In genomic region chr17:21286066-21286770, GRCh38 we compare ENCODE assay signal across 1 cellular context.
TF ChIP-seq lines count a peak whose summit lies in the region.

No MANE protein-coding gene starts in this region.

TF ChIP-seq in A549, 52 proteins besides CTCF, POLR2A, EP300 and RAD21 (continued from another document):
- TF ChIP-seq GATA3 (IDR thresholded peaks at IDR 0.05; ENCODE audit: borderline replicate concordance) (peak; percentile 68), CEBPB (IDR thresholded peaks at IDR 0.05) (peak; percentile 95 to 98), NPAS2 (CRISPR knock-in tag; IDR thresholded peaks at IDR 0.05; ENCODE audit: borderline replicate concordance) (no peak), HOXA7 (CRISPR knock-in tag; IDR thresholded peaks at IDR 0.05) (no peak), PHF8 (IDR thresholded peaks at IDR 0.05; ENCODE audit: borderline replicate concordance, low read depth) (peak; percentile 12; the same call in 1 of the 2 replicates), JUNB (IDR thresholded peaks at IDR 0.05) (peak; percentile 78), SMC3 (IDR thresholded peaks at IDR 0.05) (0 out of 3 replicates have a peak, but pooled peaks have one; percentile 7), KDM1A (IDR thresholded peaks at IDR 0.05; ENCODE audit: low read depth) (no peak), MAFK (IDR thresholded peaks at IDR 0.05; ENCODE audit: partially characterized antibody) (peak; percentile 1)
- TF ChIP-seq, protein P1, sequence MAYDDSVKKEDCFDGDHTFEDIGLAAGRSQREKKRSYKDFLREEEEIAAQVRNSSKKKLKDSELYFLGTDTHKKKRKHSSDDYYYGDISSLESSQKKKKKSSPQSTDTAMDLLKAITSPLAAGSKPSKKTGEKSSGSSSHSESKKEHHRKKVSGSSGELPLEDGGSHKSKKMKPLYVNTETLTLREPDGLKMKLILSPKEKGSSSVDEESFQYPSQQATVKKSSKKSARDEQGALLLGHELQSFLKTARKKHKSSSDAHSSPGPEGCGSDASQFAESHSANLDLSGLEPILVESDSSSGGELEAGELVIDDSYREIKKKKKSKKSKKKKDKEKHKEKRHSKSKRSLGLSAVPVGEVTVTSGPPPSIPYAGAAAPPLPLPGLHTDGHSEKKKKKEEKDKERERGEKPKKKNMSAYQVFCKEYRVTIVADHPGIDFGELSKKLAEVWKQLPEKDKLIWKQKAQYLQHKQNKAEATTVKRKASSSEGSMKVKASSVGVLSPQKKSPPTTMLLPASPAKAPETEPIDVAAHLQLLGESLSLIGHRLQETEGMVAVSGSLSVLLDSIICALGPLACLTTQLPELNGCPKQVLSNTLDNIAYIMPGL (CRISPR knock-in tag; IDR thresholded peaks at IDR 0.05; ENCODE audit: borderline replicate concordance), result no peak
